15 cellular contexts compared by ENCODE assay signal in the genomic region with DNA sequence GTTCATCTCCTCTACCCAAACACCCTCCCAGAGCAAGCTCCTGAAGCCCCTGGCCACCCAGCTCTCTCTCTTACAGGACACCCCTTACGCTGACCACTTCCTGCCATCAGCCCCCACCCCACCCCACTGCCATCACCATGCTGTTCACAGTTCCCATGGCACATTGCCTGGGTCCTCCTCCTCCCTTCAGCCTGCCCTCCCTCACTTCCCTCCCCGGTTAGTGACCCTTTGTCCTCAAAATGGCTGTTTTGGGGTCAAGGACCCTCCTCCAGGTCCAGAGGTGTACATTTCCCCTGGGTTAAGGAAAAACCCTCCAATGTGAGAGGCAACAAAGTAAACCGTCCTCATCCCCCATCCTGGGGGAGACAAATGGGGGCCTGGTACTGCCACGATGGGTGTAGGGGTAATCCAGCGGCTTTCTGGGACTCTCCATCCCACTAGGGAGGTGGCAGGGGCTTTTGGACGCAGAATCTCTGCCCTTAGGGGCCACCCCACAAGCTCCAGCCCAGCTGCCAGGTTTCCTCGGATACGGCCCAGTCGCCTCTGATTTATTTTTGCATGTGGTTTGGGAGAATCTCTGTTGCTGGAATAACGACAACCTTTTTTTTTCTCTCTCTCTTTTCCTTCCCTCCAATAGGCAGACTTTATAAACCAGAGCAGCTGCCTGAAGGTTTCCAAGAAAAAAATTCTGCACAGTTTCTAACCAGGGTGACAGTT. TPM values are rescaled to one million over a fixed set of nuclear protein-coding genes. Genes with fewer than 3 reads are reported as not detected.
A peak's percentile ranks its signal among the peaks of the same experiment; 100 is the strongest.
DNase-seq lines count a peak whose midpoint lies in the region; ATAC-seq, FAIRE-seq and TF ChIP-seq lines count a peak whose summit lies in the region.
"Had no signal": no experiment of that assay in that cellular context is flagged by ENCODE, and none has a peak within 500 bp of the region (broad histone marks: within the 10 kb centered on the region; RNA-seq: fewer than 3 reads in every experiment).

No MANE protein-coding gene starts in this region.

- intact Hi-C loops in left lung (cut with DNase I) = no loop called here

- H3K4me3 ChIP-seq in left lung = no peak overlapping the region
- H3K4me3 ChIP-seq: BLaER1, tibial artery had no signal

- ATAC-seq in left lung (peak; percentile 39), GM21360 (IDR thresholded peaks at IDR 0.05; ENCODE audit: unreplicated experiment) (no peak)
- ATAC-seq: WTC11 had no signal

- FAIRE-seq in frontal cortex (lab: Jason Lieb, UNC) = no peak
- FAIRE-seq: HTR-8/SVneo had no signal

- H3K27me3 ChIP-seq in left lung = peaks cover 15 to 97% of the 10 kb centered on the region in 2 donors

- DNase-seq in EH (ENCODE audit: low read depth) (peak; percentile 47), astrocyte of the hippocampus (ENCODE audit: low read depth, low spot score) (peak; percentile 31), left lung (peak in 1 of 2 donors; percentile 48), renal cortical epithelial cell (ENCODE audit: low read depth) (peak; percentile 56), GF-D8 (lab: John Stamatoyannopoulos, UW) (no peak), NCI-H1417 (lab: John Stamatoyannopoulos, UW) (no peak), frontal cortex (ENCODE audit: low spot score in 2 of 2) (no peak)
- DNase-seq: activated naive CD4-positive, alpha-beta T cell treated with Interleukin-2 at 50 U/mL for 16 hours; DMS79 treated with DMSO at 0.1 percent for 48 hours; tibial artery had no signal

- peaks cover 6 to 10% of the 10 kb centered on the region in 2 donors for H3K4me1 ChIP-seq in left lung
- H3K4me1 ChIP-seq: BLaER1 had no signal

- H3K9me3 ChIP-seq in left lung = no peaks in the 10 kb centered on the region
- H3K9me3 ChIP-seq: BLaER1, tibial artery had no signal

- H3K36me3 ChIP-seq in left lung = no peaks in the 10 kb centered on the region
- H3K36me3 ChIP-seq: BLaER1, tibial artery had no signal

- TF ChIP-seq CTCF in left lung (IDR thresholded peaks at IDR 0.05) = no peak

- H3K27ac ChIP-seq in left lung = no peak overlapping the region
- H3K27ac ChIP-seq: BLaER1, epithelial cell of prostate, tibial artery had no signal

RNA-seq across cellular contexts. Expression of a gene that starts 8.5 kb away (rescaled TPM):
- total RNA-seq in left lung (10 to 100 TPM; 17.9 to 42.2 TPM), renal cortical epithelial cell (18.6 and 35.8 TPM in 2 replicates), frontal cortex (109 TPM)

RNA-seq across cellular contexts. Expression of a gene that starts 30.4 kb away (rescaled TPM):
- total RNA-seq in left lung = 10 to 100 TPM; 27.8 to 36.0 TPM
- 31.6 and 66.7 TPM in 2 replicates for total RNA-seq in renal cortical epithelial cell
- total RNA-seq in frontal cortex = 17.5 TPM

Comparison
In these comparisons a context has a peak if more than half of its experiments do, and no peak if none do; other contexts are left out.
1. DNase-seq: peak in EH (single experiment), astrocyte of the hippocampus (single experiment) and renal cortical epithelial cell (single experiment); none in GF-D8 (single experiment), NCI-H1417 (0 of 3) and frontal cortex (0 of 2).